Comparison of ENCODE assay signal across 8 cellular contexts in genomic region chr17:49748791-49749190, GRCh38. TPM values are rescaled to one million over a fixed set of nuclear protein-coding genes. Genes with fewer than 3 reads are reported as not detected.
DNase-seq lines count a peak whose midpoint lies in the region; ATAC-seq and TF ChIP-seq lines count a peak whose summit lies in the region.

No MANE protein-coding gene starts in this region.

- TF ChIP-seq CTCF in spleen (IDR thresholded peaks at IDR 0.05 in 8 of 11, conservative IDR thresholded peaks at IDR 0.05 in 3 of 11) (no peak), gastrocnemius medialis (IDR thresholded peaks at IDR 0.05 in 4 of 5, conservative IDR thresholded peaks at IDR 0.05 in 1 of 5) (no peak)

- H3K9me3 ChIP-seq in spleen (no peaks in the 10 kb centered on the region), gastrocnemius medialis (no peaks in the 10 kb centered on the region)

- H3K27me3 ChIP-seq in spleen (replicated peaks in 1 of 7) = no peaks in the 10 kb centered on the region
- no peaks in the 10 kb centered on the region for H3K27me3 ChIP-seq in gastrocnemius medialis

- intact Hi-C loops in spleen (cut with DNase I; ENCODE audit: low total_unique reads) (no loop called here), gastrocnemius medialis (cut with DNase I; ENCODE audit: low total_unique reads) (no loop called here)

- peak overlapping the region in 1 of 8 donors; percentile 17 for H3K4me3 ChIP-seq in spleen
- H3K4me3 ChIP-seq in gastrocnemius medialis = no peak overlapping the region

- TF ChIP-seq POLR2A in spleen (IDR thresholded peaks at IDR 0.05) (no peak), gastrocnemius medialis (IDR thresholded peaks at IDR 0.05) (no peak)

- peak overlapping the region; percentile 68 to 95 (median 91) for H3K27ac ChIP-seq in spleen
- H3K27ac ChIP-seq in gastrocnemius medialis = no peak overlapping the region

- ATAC-seq in GM19438 (IDR thresholded peaks at IDR 0.05; ENCODE audit: low read depth, unreplicated experiment) = peak; percentile 73
- peak; percentile 75 for ATAC-seq in HG03442 (IDR thresholded peaks at IDR 0.05; ENCODE audit: unreplicated experiment)
- no peak for ATAC-seq in gastrocnemius medialis

- WGBS in spleen, 5 donors = 42 to 58% (median 44%) methylated on average over 7 of the region's 7 CpGs

- peak; percentile 38 for DNase-seq in activated CD8-positive, alpha-beta memory T cell treated with anti-CD3 and anti-CD28 coated beads, Interleukin-2, amount 50 U/mL, for 24 hours (ENCODE audit: extremely low read depth)
- DNase-seq in spleen (no peak), gastrocnemius medialis (no peak), cerebellum (ENCODE audit: low spot score) (no peak), occipital lobe (lab: John Stamatoyannopoulos, UW) (no peak), G401 (ENCODE audit: low spot score) (no peak)

- H3K4me1 ChIP-seq in spleen (peaks cover 66 to 100% (median 88%) of the 10 kb centered on the region in 6 donors), gastrocnemius medialis (peaks cover 0 to 12% of the 10 kb centered on the region in 2 donors)

- H3K36me3 ChIP-seq in spleen (peaks cover 0 to 10% (median 0%) of the 10 kb centered on the region in 6 donors), gastrocnemius medialis (no peaks in the 10 kb centered on the region)

- in situ Hi-C loops in gastrocnemius medialis (cut with MboI; ENCODE audit: low sequenced_read_pairs in 4 of 4) = no loop called here
- in situ Hi-C loops in G401 (cut with HindIII; ENCODE audit: low sequenced_read_pairs) = no loop called here

RNA-seq across cellular contexts. Expression of gene FAM117A, which starts 15.1 kb away (rescaled TPM):
- 10 to 100 TPM; 43.1 to 87.4 (median 47.8) TPM for total RNA-seq in spleen
- 10 to 100 TPM; 15.6 to 36.7 (median 17.5) TPM for polyA plus RNA-seq in spleen
- 1 to 10 TPM; 2.6 to 4.9 (median 3.3) TPM for total RNA-seq in gastrocnemius medialis
- 5.2 TPM for total RNA-seq in cerebellum
- 0.62 TPM for total RNA-seq in occipital lobe
- 13.0 and 16.4 TPM in 2 replicates for total RNA-seq in G401 (2014; rRNA removed; shearing (Covaris generic))

RNA-seq across cellular contexts. Expression of gene KAT7, which starts 39.7 kb away (rescaled TPM):
- total RNA-seq in spleen = 10 to 100 TPM; 38.1 to 81.2 (median 65.0) TPM
- 10 to 100 TPM in 1 of 3 donors, 1 to 10 TPM in 2; 5.9 to 11.4 (median 8.0) TPM for polyA plus RNA-seq in spleen
- 10 to 100 TPM; 32.6 to 49.8 (median 45.2) TPM for total RNA-seq in gastrocnemius medialis
- 48.8 TPM for total RNA-seq in cerebellum
- 49.0 TPM for total RNA-seq in occipital lobe
- total RNA-seq in G401 (2014; rRNA removed; shearing (Covaris generic)) = 28.2 and 35.8 TPM in 2 replicates

RNA-seq across cellular contexts. Expression of gene SLC35B1, which starts 41.0 kb away (rescaled TPM):
- 10 to 100 TPM; 37.0 to 69.9 (median 48.5) TPM for total RNA-seq in spleen
- polyA plus RNA-seq in spleen = 10 to 100 TPM; 23.7 to 42.0 (median 37.5) TPM
- total RNA-seq in gastrocnemius medialis = 10 to 100 TPM; 62.7 to 99.0 (median 84.5) TPM
- 28.2 TPM for total RNA-seq in cerebellum
- total RNA-seq in occipital lobe = 39.0 TPM
- total RNA-seq in G401 (2014; rRNA removed; shearing (Covaris generic)) = 65.5 and 66.2 TPM in 2 replicates

Comparison
In these comparisons a context has a peak if more than half of its experiments do, and no peak if none do; other contexts are left out.
1. ATAC-seq: peak in GM19438 (single experiment) and HG03442 (single experiment); none in gastrocnemius medialis (0 of 2).
2. H3K27ac ChIP-seq: peak in spleen (8 of 8); none in gastrocnemius medialis (0 of 4).